ENCODE assay signal across 1 cellular context in the genomic region with DNA sequence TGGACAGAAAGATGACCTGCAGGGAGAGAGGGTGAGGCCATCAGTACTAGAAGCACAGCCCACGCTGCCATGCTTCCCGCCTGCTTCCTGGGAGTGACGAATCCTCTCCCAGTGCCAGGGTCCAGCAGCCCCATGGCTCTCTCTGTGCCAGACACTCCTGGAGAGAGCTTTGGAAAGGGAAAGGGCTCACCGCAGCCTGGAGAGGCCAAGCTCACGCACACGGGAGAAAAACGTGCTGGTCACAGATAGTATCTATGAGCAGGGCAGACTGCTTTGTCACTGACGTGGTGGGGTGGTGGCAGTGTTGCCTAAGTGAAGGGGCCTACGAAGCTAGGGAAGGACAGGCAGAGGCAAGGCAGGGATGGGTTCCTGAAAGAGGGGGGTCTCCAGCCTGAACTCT.
TF ChIP-seq lines count a peak whose summit lies in the region.

No MANE protein-coding gene starts in this region.

TF ChIP-seq in GM12878, 131 proteins besides CTCF, POLR2A, EP300 and RAD21:
- TF ChIP-seq, protein P1, sequence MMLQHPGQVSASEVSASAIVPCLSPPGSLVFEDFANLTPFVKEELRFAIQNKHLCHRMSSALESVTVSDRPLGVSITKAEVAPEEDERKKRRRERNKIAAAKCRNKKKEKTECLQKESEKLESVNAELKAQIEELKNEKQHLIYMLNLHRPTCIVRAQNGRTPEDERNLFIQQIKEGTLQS (IDR thresholded peaks at IDR 0.05; ENCODE audit: borderline replicate concordance, extremely low read depth, low read depth, low read length): no peak
- no peak for TF ChIP-seq PAX8 (IDR thresholded peaks at IDR 0.05)
- TF ChIP-seq RFX5 (IDR thresholded peaks at IDR 0.05; ENCODE audit: low read depth, low read length): no peak
- TF ChIP-seq MTA3 (IDR thresholded peaks at IDR 0.05; ENCODE audit: borderline replicate concordance, low read length): no peak
- TF ChIP-seq, protein P2, sequence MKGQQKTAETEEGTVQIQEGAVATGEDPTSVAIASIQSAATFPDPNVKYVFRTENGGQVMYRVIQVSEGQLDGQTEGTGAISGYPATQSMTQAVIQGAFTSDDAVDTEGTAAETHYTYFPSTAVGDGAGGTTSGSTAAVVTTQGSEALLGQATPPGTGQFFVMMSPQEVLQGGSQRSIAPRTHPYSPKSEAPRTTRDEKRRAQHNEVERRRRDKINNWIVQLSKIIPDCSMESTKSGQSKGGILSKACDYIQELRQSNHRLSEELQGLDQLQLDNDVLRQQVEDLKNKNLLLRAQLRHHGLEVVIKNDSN (IDR thresholded peaks at IDR 0.05; ENCODE audit: borderline replicate concordance, extremely low read length, insufficient read depth, low read depth, low read length): no peak
- no peak for TF ChIP-seq SREBF2 (IDR thresholded peaks at IDR 0.05; ENCODE audit: low read length)
- TF ChIP-seq SUZ12 (IDR thresholded peaks at IDR 0.05; ENCODE audit: unreplicated experiment): no peak
